Comparison of ENCODE assay signal across 8 cellular contexts in the genomic region with DNA sequence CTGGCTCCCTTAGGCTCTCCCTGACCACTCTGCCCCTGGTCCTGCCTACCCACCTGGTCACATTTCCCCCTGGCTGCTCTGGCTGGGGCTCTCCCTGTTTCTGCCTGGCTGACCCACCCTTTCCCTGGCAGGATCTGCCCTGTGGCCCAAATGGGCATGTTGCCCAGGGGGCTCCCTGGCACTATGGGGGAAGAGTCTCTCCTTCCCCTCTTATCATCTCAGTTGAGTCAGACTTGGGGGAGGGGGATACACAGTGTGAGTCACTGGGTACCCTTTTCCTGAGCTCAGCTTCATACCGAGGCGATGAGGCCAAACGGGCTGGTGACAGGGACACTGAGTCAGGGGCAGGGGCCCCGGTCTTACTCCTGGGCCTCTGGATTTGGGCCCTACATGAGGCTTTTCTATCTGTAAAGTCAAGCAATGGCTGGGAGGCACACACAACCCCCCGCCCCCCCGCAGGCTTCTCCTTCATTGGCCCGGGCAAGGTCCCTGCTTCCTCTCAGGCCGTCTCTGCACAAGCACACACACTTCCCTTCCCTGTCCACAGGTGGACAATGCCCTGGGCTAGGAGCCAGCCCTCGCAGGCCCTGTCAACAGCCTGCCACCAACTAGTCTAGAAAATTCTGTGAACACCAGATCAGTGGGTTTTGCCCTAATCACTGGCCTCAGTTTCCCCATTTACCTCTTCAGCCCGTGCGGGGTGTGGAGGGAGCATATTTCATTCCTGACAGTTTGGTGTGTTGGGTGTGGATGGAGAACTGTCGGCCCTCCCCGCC. TPM values are rescaled to one million over a fixed set of nuclear protein-coding genes. Genes with fewer than 3 reads are reported as not detected.
DNase-seq lines count a peak whose midpoint lies in the region; ATAC-seq and TF ChIP-seq lines count a peak whose summit lies in the region.

No MANE protein-coding gene starts in this region.

- DNase-seq in ELF-1 (ENCODE audit: low read depth, low spot score) (peak; percentile 63), RPMI8226 (peak; percentile 36), fibroblast of pulmonary artery (ENCODE audit: low read depth) (peak; percentile 40), prostate gland (ENCODE audit: low spot score) (no peak), NCI-H345 (lab: John Stamatoyannopoulos, UW) (no peak), HEK293T (ENCODE audit: extremely low spot score) (no peak), GM10266 (ENCODE audit: extremely low spot score) (no peak), left colon (no peak)

- no peaks in the 10 kb centered on the region for H3K9me3 ChIP-seq in prostate gland

- TF ChIP-seq CTCF in fibroblast of pulmonary artery (IDR thresholded peaks at IDR 0.05; ENCODE audit: low read length, missing control alignments) (no peak), prostate gland (IDR thresholded peaks at IDR 0.05) (no peak), GM10266 (IDR thresholded peaks at IDR 0.05; ENCODE audit: control insufficient read depth, insufficient read depth, low read depth, missing control alignments) (no peak)

- no peaks in the 10 kb centered on the region for H3K4me1 ChIP-seq in prostate gland (replicated peaks)

- no peaks in the 10 kb centered on the region for H3K27me3 ChIP-seq in prostate gland (replicated peaks; ENCODE audit: insufficient read depth)

- ATAC-seq in left colon = no peak

- peak overlapping the region; percentile 43 for H3K4me3 ChIP-seq in fibroblast of pulmonary artery (replicated peaks; ENCODE audit: low read depth, low read length)
- peak overlapping the region; percentile 41 to 43 for H3K4me3 ChIP-seq in prostate gland

- intact Hi-C loops in prostate gland (cut with DNase I) (loop anchor here (2.0 to 5.0 kb wide), 3 partner anchors 37 to 92 kb away; partner anchors contain the start of genes CALU and CCDC136), left colon (cut with DNase I, micrococcal nuclease) (no loop called here)

- CTCF ChIA-PET in HEK293T (lab: Yijun Ruan, JAX) = no interaction called here

- whole genome bisulfite sequencing in prostate gland = 26% methylated on average over 13 of the region's 13 CpGs

- no peak for TF ChIP-seq POLR2A in prostate gland (IDR thresholded peaks at IDR 0.05)

- POLR2A ChIA-PET in HEK293T (lab: Yijun Ruan, JAX) = interaction anchor here (1.0 kb wide), 1 partner anchor 89 kb away, joined by 3 read pairs; no protein-coding TSS in a partner anchor

- H3K36me3 ChIP-seq in prostate gland = no peaks in the 10 kb centered on the region

- peak overlapping the region; percentile 54 to 71 for H3K27ac ChIP-seq in prostate gland

TF ChIP-seq in HEK293T, 16 proteins besides CTCF, POLR2A, EP300 and RAD21:
- TF ChIP-seq, protein P1, sequence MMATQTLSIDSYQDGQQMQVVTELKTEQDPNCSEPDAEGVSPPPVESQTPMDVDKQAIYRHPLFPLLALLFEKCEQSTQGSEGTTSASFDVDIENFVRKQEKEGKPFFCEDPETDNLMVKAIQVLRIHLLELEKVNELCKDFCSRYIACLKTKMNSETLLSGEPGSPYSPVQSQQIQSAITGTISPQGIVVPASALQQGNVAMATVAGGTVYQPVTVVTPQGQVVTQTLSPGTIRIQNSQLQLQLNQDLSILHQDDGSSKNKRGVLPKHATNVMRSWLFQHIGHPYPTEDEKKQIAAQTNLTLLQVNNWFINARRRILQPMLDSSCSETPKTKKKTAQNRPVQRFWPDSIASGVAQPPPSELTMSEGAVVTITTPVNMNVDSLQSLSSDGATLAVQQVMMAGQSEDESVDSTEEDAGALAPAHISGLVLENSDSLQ (IDR thresholded peaks at IDR 0.05) = no peak
- TF ChIP-seq FOXA1 (IDR thresholded peaks at IDR 0.05) (no peak), NFRKB (IDR thresholded peaks at IDR 0.05) (no peak), L3MBTL2 (conservative IDR thresholded peaks at IDR 0.05) (no peak), ZNF384 (IDR thresholded peaks at IDR 0.05) (no peak), FOXK2 (IDR thresholded peaks at IDR 0.05) (no peak), CTBP1 (IDR thresholded peaks at IDR 0.05; ENCODE audit: borderline replicate concordance) (no peak), LEF1 (IDR thresholded peaks at IDR 0.05; ENCODE audit: borderline replicate concordance) (no peak)
TF ChIP-seq in HEK293T: peak in this region for 0.

RNA-seq across cellular contexts. Expression of gene FLNC, which starts 0.6 kb away (rescaled TPM):
- total RNA-seq in prostate gland (100 to 1,000 TPM; 104 to 150 TPM), left colon (10 to 100 TPM in 1 of 2 donors, 1 to 10 TPM in 1; 2.4 to 41.4 TPM)

RNA-seq across cellular contexts. Expression of gene ATP6V1F, which starts 33.1 kb away (rescaled TPM):
- total RNA-seq in prostate gland = 100 to 1,000 TPM; 116 to 118 TPM
- 10 to 100 TPM; 65.8 to 78.5 TPM for total RNA-seq in left colon

RNA-seq across cellular contexts. Expression of gene CCDC136, which starts 37.8 kb away (rescaled TPM):
- total RNA-seq in prostate gland (10 to 100 TPM; 11.7 to 61.2 TPM), left colon (1 to 10 TPM; 1.5 to 5.6 TPM)

RNA-seq across cellular contexts. Expression of gene OPN1SW, which starts 54.0 kb away (rescaled TPM):
- total RNA-seq in prostate gland = not detected
- total RNA-seq in left colon = not detected

Comparison
In these comparisons a context has a peak if more than half of its experiments do, and no peak if none do; other contexts are left out.
1. DNase-seq: peak in ELF-1 (single experiment), RPMI8226 (single experiment) and fibroblast of pulmonary artery (single experiment); none in prostate gland (single experiment), NCI-H345 (single experiment), HEK293T (single experiment), GM10266 (single experiment) and left colon (0 of 2).